In the genomic region with DNA sequence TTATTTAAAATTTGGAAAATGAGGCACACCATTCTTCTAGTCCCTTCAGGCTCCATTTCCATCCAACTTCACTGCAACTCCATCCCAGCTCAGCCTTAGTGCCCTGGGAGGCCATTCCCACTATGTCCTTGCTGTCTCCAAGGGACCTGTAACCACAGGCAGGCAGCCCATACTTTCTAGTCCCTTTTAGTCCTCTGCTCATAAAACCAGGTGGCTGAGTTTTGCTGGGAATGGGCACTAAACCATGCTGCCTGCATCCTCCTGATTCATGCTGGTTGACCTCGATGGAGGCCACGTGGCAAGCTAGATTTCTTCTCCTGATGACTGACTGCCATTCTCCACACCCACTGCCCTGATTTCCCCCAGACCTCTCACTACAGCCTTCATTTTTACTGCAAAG, we compare ENCODE assay signal across 17 cellular contexts. TPM values are rescaled to one million over a fixed set of nuclear protein-coding genes. Genes with fewer than 3 reads are reported as not detected.
DNase-seq lines count a peak whose midpoint lies in the region; ATAC-seq, FAIRE-seq and TF ChIP-seq lines count a peak whose summit lies in the region.
"Had no signal": no experiment of that assay in that cellular context is flagged by ENCODE, and none has a peak within 500 bp of the region (broad histone marks: within the 10 kb centered on the region; RNA-seq: fewer than 3 reads in every experiment).

No MANE protein-coding gene starts in this region.

- H3K79me1 ChIP-seq in neuronal stem cell (ENCODE audit: low read depth, low read length): no peaks in the 10 kb centered on the region

- H3K4me2 ChIP-seq in GM23338: no peak overlapping the region
- no peak overlapping the region for H3K4me2 ChIP-seq in K562 (ENCODE audit: insufficient read depth, low read length)
- H3K4me2 ChIP-seq in neuronal stem cell (ENCODE audit: insufficient read depth, low read length, poor library complexity, severe bottlenecking): no peak overlapping the region

- no peak overlapping the region for H4K91ac ChIP-seq in neuronal stem cell (ENCODE audit: low read depth, low read length, poor library complexity)

- H2BK120ac ChIP-seq in neuronal stem cell (ENCODE audit: low read depth, low read length): no peak overlapping the region

- FAIRE-seq in K562 (lab: Jason Lieb, UNC): no peak
- FAIRE-seq: HTR-8/SVneo had no signal

- no peak overlapping the region for H3K27ac ChIP-seq in GM23338 (ENCODE audit: low read depth)
- H3K27ac ChIP-seq in K562 (ENCODE audit: extremely low read depth, low read depth, low read length): no peak overlapping the region
- H3K27ac ChIP-seq in neuronal stem cell (replicated peaks; ENCODE audit: low read length): no peak overlapping the region
- H3K27ac ChIP-seq: 22Rv1; BLaER1 treated with 17β-estradiol and CSF1 and Interleukin-3, amounts not matched to agents 10 nM and 100 nM had no signal

- no peaks in the 10 kb centered on the region for H4K20me1 ChIP-seq in GM23338 (replicated peaks; ENCODE audit: insufficient read depth)
- H4K20me1 ChIP-seq in K562 (replicated peaks; ENCODE audit: control insufficient read depth, insufficient read depth, low read length): no peaks in the 10 kb centered on the region
- H4K20me1 ChIP-seq: BLaER1 treated with 17β-estradiol and CSF1 and Interleukin-3, amounts not matched to agents 10 nM and 100 nM had no signal

- intact Hi-C loops in K562 (cut with micrococcal nuclease): no loop called here

- in situ Hi-C loops in K562 (cut with MboI): no loop called here

- H3K79me2 ChIP-seq in GM23338 (replicated peaks; ENCODE audit: insufficient read depth) (no peaks in the 10 kb centered on the region), K562 (ENCODE audit: control insufficient read depth, insufficient read depth, low read length) (no peaks in the 10 kb centered on the region)

- no peaks in the 10 kb centered on the region for H3K9me2 ChIP-seq in GM23338 (ENCODE audit: insufficient read depth)

- H3K9ac ChIP-seq in K562 (ENCODE audit: insufficient read depth in 1 of 2, low read depth in 2 of 2, low read length in 2 of 2) (no peak overlapping the region), neuronal stem cell (ENCODE audit: low read depth, low read length, poor library complexity) (no peak overlapping the region)
- H3K9ac ChIP-seq: BLaER1 treated with 17β-estradiol and CSF1 and Interleukin-3, amounts not matched to agents 10 nM and 100 nM had no signal

- peak; percentile 38 for DNase-seq in T-helper 2 cell treated with Interferon-gamma antibody and Interleukin-4, amounts not matched to agents 5 μg/mL and 100 μg/mL, for 36 hours (ENCODE audit: low spot score)
- DNase-seq in T-helper 2 cell (no peak), GM23338 (ENCODE audit: low spot score) (no peak), K562 (ENCODE audit: extremely low read depth in 1 of 4, low spot score in 3 of 4) (peak in 2 of 4 experiments; percentile 7 to 12), neuronal stem cell (ENCODE audit: low spot score) (no peak), NCI-H510A treated with DMSO at 0.1 percent for 48 hours (lab: John Stamatoyannopoulos, UW) (no peak)
- DNase-seq: CD4-positive, CD25-positive, alpha-beta regulatory T cell; DMS53; GF-D8; GOT3; HCEC 1CT; HFFc6 had no signal

- TF ChIP-seq RAD21 in K562 (CRISPR knock-in tag; conservative IDR thresholded peaks at IDR 0.05 in 1 of 2, IDR thresholded peaks at IDR 0.05 in 1 of 2): no peak

- no peak for TF ChIP-seq POLR2A in K562 (conservative IDR thresholded peaks at IDR 0.05)

- CTCF ChIA-PET in K562 (lab: Yijun Ruan, JAX; ENCODE audit: low intra/inter-chr PET ratio): no interaction called here

- H2AK5ac ChIP-seq in neuronal stem cell (ENCODE audit: low read depth, low read length): no peak overlapping the region

- no peaks in the 10 kb centered on the region for H3K27me3 ChIP-seq in GM23338 (ENCODE audit: insufficient read depth)
- H3K27me3 ChIP-seq in K562 (ENCODE audit: control insufficient read depth in 2 of 2, insufficient read depth in 2 of 2, low read length in 2 of 2): no peaks in the 10 kb centered on the region
- H3K27me3 ChIP-seq in neuronal stem cell (ENCODE audit: control insufficient read depth in 3 of 3, insufficient read depth in 3 of 3, low read depth in 1 of 3, low read length in 3 of 3): no peaks in the 10 kb centered on the region
- H3K27me3 ChIP-seq: BLaER1 treated with 17β-estradiol and CSF1 and Interleukin-3, amounts not matched to agents 10 nM and 100 nM had no signal

- no peak overlapping the region for H3K4me3 Mint-ChIP-seq in T-helper 2 cell treated with Interferon-gamma antibody and Interleukin-4, amounts not matched to agents 5 μg/mL and 100 μg/mL, for 36 hours
- H3K4me3 Mint-ChIP-seq in GM23338: no peak overlapping the region
- H3K4me3 Mint-ChIP-seq: CD4-positive, CD25-positive, alpha-beta regulatory T cell; HFFc6 had no signal

- no peak overlapping the region for H3K27ac Mint-ChIP-seq in T-helper 2 cell treated with Interferon-gamma antibody and Interleukin-4, amounts not matched to agents 5 μg/mL and 100 μg/mL, for 36 hours
- no peak overlapping the region for H3K27ac Mint-ChIP-seq in GM23338
- H3K27ac Mint-ChIP-seq: CD4-positive, CD25-positive, alpha-beta regulatory T cell; HFFc6 had no signal

- no peaks in the 10 kb centered on the region for H3K36me3 ChIP-seq in GM23338 (ENCODE audit: insufficient read depth)
- H3K36me3 ChIP-seq in K562 (ENCODE audit: control insufficient read depth, insufficient read depth, low read length): no peaks in the 10 kb centered on the region
- H3K36me3 ChIP-seq in neuronal stem cell (replicated peaks in 1 of 2; ENCODE audit: control insufficient read depth in 2 of 2, insufficient read depth in 2 of 2, low read length in 2 of 2): no peaks in the 10 kb centered on the region
- H3K36me3 ChIP-seq: BLaER1 treated with 17β-estradiol and CSF1 and Interleukin-3, amounts not matched to agents 10 nM and 100 nM had no signal

- no peaks in the 10 kb centered on the region for H3K36me3 Mint-ChIP-seq in T-helper 2 cell treated with Interferon-gamma antibody and Interleukin-4, amounts not matched to agents 5 μg/mL and 100 μg/mL, for 36 hours (ENCODE audit: low read depth)
- no peaks in the 10 kb centered on the region for H3K36me3 Mint-ChIP-seq in GM23338 (ENCODE audit: low read depth)
- H3K36me3 Mint-ChIP-seq: CD4-positive, CD25-positive, alpha-beta regulatory T cell had no signal

- no peak for TF ChIP-seq EP300 in K562 (IDR thresholded peaks at IDR 0.05; ENCODE audit: low read length)

- H2AFZ ChIP-seq in GM23338 (peak overlapping the region; percentile 91), K562 (ENCODE audit: low read depth, low read length) (peak overlapping the region; percentile 37), neuronal stem cell (ENCODE audit: low read length) (no peak overlapping the region)

- H3K18ac ChIP-seq in neuronal stem cell (ENCODE audit: low read length): no peak overlapping the region

- 10% methylated on average over 2 of the region's 2 CpGs for WGBS in K562 (ENCODE audit: insufficient coverage, low coverage, missing lambda C conversion rate)
- WGBS in neuronal stem cell (ENCODE audit: extremely low coverage in 2 of 2, insufficient read length in 2 of 2, insufficient replicate concordance in 1 of 2), 2 donors: no CpG with 5 or more reads among the region's 2 CpGs

- no peaks in the 10 kb centered on the region for H3K9me1 ChIP-seq in K562 (ENCODE audit: control insufficient read depth, insufficient read depth, low read length)

- H3K14ac ChIP-seq in neuronal stem cell (ENCODE audit: low read length): no peak overlapping the region

- H2BK5ac ChIP-seq in neuronal stem cell (ENCODE audit: low read length): peak overlapping the region; percentile 2

- 0 out of 2 replicates have a peak, but pooled peaks cover 2% of the 10 kb centered on the region for H3F3A ChIP-seq in GM23338 (replicated peaks; ENCODE audit: low read depth)

- no peak overlapping the region for H3K23ac ChIP-seq in neuronal stem cell (ENCODE audit: low read depth, low read length, poor library complexity)

- H4K8ac ChIP-seq in neuronal stem cell (ENCODE audit: low read depth, low read length): no peak overlapping the region

- BruUV-seq in K562 (replicated peaks; lab: Mats Ljungman, UMichigan): no TSS peak

- no peak for ATAC-seq in GM23338
- ATAC-seq in K562: no peak
- ATAC-seq in GM21717 (IDR thresholded peaks at IDR 0.05; ENCODE audit: unreplicated experiment): no peak
- ATAC-seq in HG03520 (IDR thresholded peaks at IDR 0.05; ENCODE audit: unreplicated experiment): no peak

- no peak for TF ChIP-seq CTCF in GM23338 (conservative IDR thresholded peaks at IDR 0.05; ENCODE audit: low read depth in 2 of 2)
- TF ChIP-seq CTCF in K562 (IDR thresholded peaks at IDR 0.05 in 2 of 3, conservative IDR thresholded peaks at IDR 0.05 in 1 of 3; ENCODE audit: insufficient read depth in 2 of 3, low read depth in 1 of 3, low read length in 3 of 3): no peak

- H3K4ac ChIP-seq in neuronal stem cell (ENCODE audit: low read length): no peak overlapping the region

- H2BK15ac ChIP-seq in neuronal stem cell (ENCODE audit: low read length): no peak overlapping the region

- no peaks in the 10 kb centered on the region for H3K9me3 Mint-ChIP-seq in T-helper 2 cell treated with Interferon-gamma antibody and Interleukin-4, amounts not matched to agents 5 μg/mL and 100 μg/mL, for 36 hours
- no peaks in the 10 kb centered on the region for H3K9me3 Mint-ChIP-seq in GM23338
- H3K9me3 Mint-ChIP-seq: HFFc6 had no signal

- H3K4me3 ChIP-seq in GM23338: no peak overlapping the region
- no peak overlapping the region for H3K4me3 ChIP-seq in K562
- no peak overlapping the region for H3K4me3 ChIP-seq in neuronal stem cell (ENCODE audit: low read length in 2 of 2)
- H3K4me3 ChIP-seq: BLaER1 treated with 17β-estradiol and CSF1 and Interleukin-3, amounts not matched to agents 10 nM and 100 nM had no signal

- H3K9me3 ChIP-seq in K562 (replicated peaks; ENCODE audit: control insufficient read depth, insufficient read depth, low read depth, low read length): no peaks in the 10 kb centered on the region
- no peaks in the 10 kb centered on the region for H3K9me3 ChIP-seq in neuronal stem cell (replicated peaks in 1 of 2; ENCODE audit: control insufficient read depth in 2 of 2, insufficient read depth in 1 of 2, low read depth in 1 of 2, low read length in 2 of 2)
- H3K9me3 ChIP-seq: BLaER1 treated with 17β-estradiol and CSF1 and Interleukin-3, amounts not matched to agents 10 nM and 100 nM had no signal

- H2BK12ac ChIP-seq in neuronal stem cell (ENCODE audit: low read length): no peak overlapping the region

- no peaks in the 10 kb centered on the region for H3K27me3 Mint-ChIP-seq in T-helper 2 cell treated with Interferon-gamma antibody and Interleukin-4, amounts not matched to agents 5 μg/mL and 100 μg/mL, for 36 hours (ENCODE audit: low read depth)
- H3K27me3 Mint-ChIP-seq in GM23338 (ENCODE audit: insufficient read depth, low read depth, poor library complexity): peaks cover 22% of the 10 kb centered on the region

- POLR2A ChIA-PET in K562 (lab: Yijun Ruan, JAX): interaction anchor here (1.0 to 1.5 kb wide), 3 partner anchors 12 to 64 kb away, joined by 3 to 5 read pairs (median 4); no protein-coding TSS in a partner anchor

- H3K4me1 Mint-ChIP-seq in T-helper 2 cell treated with Interferon-gamma antibody and Interleukin-4, amounts not matched to agents 5 μg/mL and 100 μg/mL, for 36 hours (ENCODE audit: low read depth): peaks cover 13% of the 10 kb centered on the region
- H3K4me1 Mint-ChIP-seq in GM23338: peaks cover 26% of the 10 kb centered on the region

- H3K4me1 ChIP-seq in GM23338 (ENCODE audit: insufficient read depth): peaks cover 19% of the 10 kb centered on the region
- H3K4me1 ChIP-seq in K562 (replicated peaks in 1 of 2; ENCODE audit: control insufficient read depth in 2 of 2, insufficient read depth in 2 of 2, low read length in 2 of 2): peaks cover 16 to 21% of the 10 kb centered on the region in 2 experiments; a peak in 4 of 5 replicates
- H3K4me1 ChIP-seq in neuronal stem cell (ENCODE audit: control insufficient read depth in 2 of 2, insufficient read depth in 1 of 2, low read depth in 1 of 2, low read length in 2 of 2): peaks cover 17% of the 10 kb centered on the region in 2 donors

RNA-seq across cellular contexts. Expression of a gene that starts 27.5 kb away (rescaled TPM):
- 2.8 TPM in 2 replicates for total RNA-seq in GM23338 (2014; rRNA removed; shearing (Covaris generic))
- polyA plus RNA-seq in GM23338 (2016; fragmentation: Nextera tagmentation; extraction: Ambion mirVana) (5.2 and 7.1 TPM in 2 replicates), K562 (2011; rRNA removed) (0.12 TPM in 1 of 2 replicates, not detected in the other), K562 (2014; fragmentation: Illumina TruSeq; extraction: Trizol) (not detected in 2 replicates), K562 (2014; fragmentation: Nextera tagmentation; extraction: Ambion mirVana) (not detected), K562 (2014; rRNA removed) (0.12 TPM in 1 of 2 replicates, not detected in the other)
- not detected in 2 replicates for total RNA-seq in K562 (2011; cell fraction: chromatin; rRNA removed; ENCODE audit: low replicate concordance)
- not detected in 2 replicates for total RNA-seq in K562 (2011; cell fraction: nucleolus; rRNA removed)
- total RNA-seq in K562 (2011; cell fraction: nucleoplasm; rRNA removed): not detected in 2 replicates
- total RNA-seq in K562 (2014; rRNA removed) (not detected in 2 replicates), K562 (2014; rRNA removed; fragmentation: Illumina TruSeq; extraction: Trizol) (not detected in 2 replicates), K562 (2015; rRNA removed; fragmentation: Illumina TruSeq; extraction: Trizol) (not detected in 2 replicates), K562 (2021) (not detected in 2 replicates)
- 0.12 TPM in 1 of 2 replicates, not detected in the other for polyA plus RNA-seq in K562 (2011; cell fraction: cytosol; rRNA removed)
- 0.20 TPM in 1 of 2 replicates, not detected in the other for polyA plus RNA-seq in K562 (2011; cell fraction: nucleus; rRNA removed)
- polyA plus RNA-seq in K562 (2012): 0.17 and 0.23 TPM in 2 replicates
- not detected in 2 replicates for polyA minus RNA-seq in K562 (2011; rRNA and poly(A)+ RNA removed)
- not detected in 2 replicates for polyA minus RNA-seq in K562 (2011; cell fraction: cytosol; rRNA and poly(A)+ RNA removed)
- polyA minus RNA-seq in K562 (2011; cell fraction: nucleus; rRNA and poly(A)+ RNA removed): 0.56 TPM in 1 of 2 replicates, not detected in the other
- 2.1 TPM for polyA plus RNA-seq in neuronal stem cell (2013, experiment 1 of 2)
- 2.3 TPM for polyA plus RNA-seq in neuronal stem cell (2013, experiment 2 of 2)
- total RNA-seq: CD4-positive, CD25-positive, alpha-beta regulatory T cell; HFFc6 had no signal
- polyA plus RNA-seq: CD4-positive, CD25-positive, alpha-beta regulatory T cell had no signal

RNA-seq across cellular contexts. Expression of a gene that starts 30.6 kb away (rescaled TPM):
- 1.2 and 1.7 TPM in 2 replicates for total RNA-seq in GM23338 (2014; rRNA removed; shearing (Covaris generic))
- polyA plus RNA-seq in GM23338 (2016; fragmentation: Nextera tagmentation; extraction: Ambion mirVana) (0.61 and 1.1 TPM in 2 replicates), K562 (2011; rRNA removed) (0.30 and 0.46 TPM in 2 replicates), K562 (2014; fragmentation: Illumina TruSeq; extraction: Trizol) (0.15 and 0.19 TPM in 2 replicates), K562 (2014; fragmentation: Nextera tagmentation; extraction: Ambion mirVana) (under 1 TPM in 1 of 2 experiments, not detected in 1; 0.03 TPM), K562 (2014; rRNA removed) (0.04 and 0.61 TPM in 2 replicates)
- total RNA-seq in K562 (2011; cell fraction: chromatin; rRNA removed; ENCODE audit: low replicate concordance): 2.2 and 4.6 TPM in 2 replicates
- 1.8 and 2.5 TPM in 2 replicates for total RNA-seq in K562 (2011; cell fraction: nucleolus; rRNA removed)
- 1.6 and 1.9 TPM in 2 replicates for total RNA-seq in K562 (2011; cell fraction: nucleoplasm; rRNA removed)
- total RNA-seq in K562 (2014; rRNA removed) (0.20 and 0.41 TPM in 2 replicates), K562 (2014; rRNA removed; fragmentation: Illumina TruSeq; extraction: Trizol) (0.13 and 0.18 TPM in 2 replicates), K562 (2015; rRNA removed; fragmentation: Illumina TruSeq; extraction: Trizol) (0.07 and 0.11 TPM in 2 replicates), K562 (2021) (0.07 and 0.18 TPM in 2 replicates)
- 0.15 and 0.57 TPM in 2 replicates for polyA plus RNA-seq in K562 (2011; cell fraction: cytosol; rRNA removed)
- 3.4 and 5.7 TPM in 2 replicates for polyA plus RNA-seq in K562 (2011; cell fraction: nucleus; rRNA removed)
- 0.35 and 1.5 TPM in 2 replicates for polyA plus RNA-seq in K562 (2012)
- polyA minus RNA-seq in K562 (2011; rRNA and poly(A)+ RNA removed): 0.24 and 0.25 TPM in 2 replicates
- 0.48 TPM in 1 of 2 replicates, not detected in the other for polyA minus RNA-seq in K562 (2011; cell fraction: cytosol; rRNA and poly(A)+ RNA removed)
- 0.67 and 0.81 TPM in 2 replicates for polyA minus RNA-seq in K562 (2011; cell fraction: nucleus; rRNA and poly(A)+ RNA removed)
- 0.17 TPM for polyA plus RNA-seq in neuronal stem cell (2013, experiment 1 of 2)
- 0.14 TPM for polyA plus RNA-seq in neuronal stem cell (2013, experiment 2 of 2)
- total RNA-seq: CD4-positive, CD25-positive, alpha-beta regulatory T cell; HFFc6 had no signal
- polyA plus RNA-seq: CD4-positive, CD25-positive, alpha-beta regulatory T cell had no signal

RNA-seq across cellular contexts. Expression of a gene that starts 34.1 kb away (rescaled TPM):
- total RNA-seq in GM23338 (2014; rRNA removed; shearing (Covaris generic)): 149 and 169 TPM in 2 replicates
- polyA plus RNA-seq in GM23338 (2016; fragmentation: Nextera tagmentation; extraction: Ambion mirVana) (67.6 and 73.1 TPM in 2 replicates), K562 (2011; rRNA removed) (148 and 204 TPM in 2 replicates), K562 (2014; fragmentation: Illumina TruSeq; extraction: Trizol) (136 and 170 TPM in 2 replicates), K562 (2014; fragmentation: Nextera tagmentation; extraction: Ambion mirVana) (10 to 100 TPM; 18.9 to 42.0 TPM), K562 (2014; rRNA removed) (140 and 147 TPM in 2 replicates)
- 171 and 379 TPM in 2 replicates for total RNA-seq in K562 (2011; cell fraction: chromatin; rRNA removed; ENCODE audit: low replicate concordance)
- total RNA-seq in K562 (2011; cell fraction: nucleolus; rRNA removed): 331 and 348 TPM in 2 replicates
- total RNA-seq in K562 (2011; cell fraction: nucleoplasm; rRNA removed): 305 and 360 TPM in 2 replicates
- total RNA-seq in K562 (2014; rRNA removed) (57.7 and 89.5 TPM in 2 replicates), K562 (2014; rRNA removed; fragmentation: Illumina TruSeq; extraction: Trizol) (32.8 and 35.3 TPM in 2 replicates), K562 (2015; rRNA removed; fragmentation: Illumina TruSeq; extraction: Trizol) (43.2 and 44.3 TPM in 2 replicates), K562 (2021) (103 and 107 TPM in 2 replicates)
- 291 and 372 TPM in 2 replicates for polyA plus RNA-seq in K562 (2011; cell fraction: cytosol; rRNA removed)
- polyA plus RNA-seq in K562 (2011; cell fraction: nucleus; rRNA removed): 496 and 544 TPM in 2 replicates
- 90.3 and 112 TPM in 2 replicates for polyA plus RNA-seq in K562 (2012)
- polyA minus RNA-seq in K562 (2011; rRNA and poly(A)+ RNA removed): 119 and 153 TPM in 2 replicates
- 67.5 and 84.3 TPM in 2 replicates for polyA minus RNA-seq in K562 (2011; cell fraction: cytosol; rRNA and poly(A)+ RNA removed)
- 71.0 and 95.0 TPM in 2 replicates for polyA minus RNA-seq in K562 (2011; cell fraction: nucleus; rRNA and poly(A)+ RNA removed)
- 101 TPM for polyA plus RNA-seq in neuronal stem cell (2013, experiment 1 of 2)
- 102 TPM for polyA plus RNA-seq in neuronal stem cell (2013, experiment 2 of 2)

RNA-seq across cellular contexts. Expression of a gene that starts 57.6 kb away (rescaled TPM):
- 2,361 and 2,444 TPM in 2 replicates for total RNA-seq in GM23338 (2014; rRNA removed; shearing (Covaris generic))
- polyA plus RNA-seq in GM23338 (2016; fragmentation: Nextera tagmentation; extraction: Ambion mirVana) (1,345 and 1,425 TPM in 2 replicates), K562 (2011; rRNA removed) (2,356 and 2,496 TPM in 2 replicates), K562 (2014; fragmentation: Illumina TruSeq; extraction: Trizol) (3,149 and 3,358 TPM in 2 replicates), K562 (2014; fragmentation: Nextera tagmentation; extraction: Ambion mirVana) (1,000 to 10,000 TPM; 1,975 to 2,865 TPM), K562 (2014; rRNA removed) (1,691 and 1,780 TPM in 2 replicates)
- 266 and 322 TPM in 2 replicates for total RNA-seq in K562 (2011; cell fraction: chromatin; rRNA removed; ENCODE audit: low replicate concordance)
- 268 and 275 TPM in 2 replicates for total RNA-seq in K562 (2011; cell fraction: nucleolus; rRNA removed)
- total RNA-seq in K562 (2011; cell fraction: nucleoplasm; rRNA removed): 328 and 337 TPM in 2 replicates
- total RNA-seq in K562 (2014; rRNA removed) (2,052 and 2,390 TPM in 2 replicates), K562 (2014; rRNA removed; fragmentation: Illumina TruSeq; extraction: Trizol) (2,633 and 2,824 TPM in 2 replicates), K562 (2015; rRNA removed; fragmentation: Illumina TruSeq; extraction: Trizol) (2,220 and 2,262 TPM in 2 replicates), K562 (2021) (2,162 and 2,174 TPM in 2 replicates)
- polyA plus RNA-seq in K562 (2011; cell fraction: cytosol; rRNA removed): 1,126 and 1,804 TPM in 2 replicates
- 568 and 703 TPM in 2 replicates for polyA plus RNA-seq in K562 (2011; cell fraction: nucleus; rRNA removed)
- 1,146 and 2,065 TPM in 2 replicates for polyA plus RNA-seq in K562 (2012)
- 2,497 and 2,549 TPM in 2 replicates for polyA minus RNA-seq in K562 (2011; rRNA and poly(A)+ RNA removed)
- 1,081 and 1,374 TPM in 2 replicates for polyA minus RNA-seq in K562 (2011; cell fraction: cytosol; rRNA and poly(A)+ RNA removed)
- 111 and 287 TPM in 2 replicates for polyA minus RNA-seq in K562 (2011; cell fraction: nucleus; rRNA and poly(A)+ RNA removed)
- 1,143 TPM for polyA plus RNA-seq in neuronal stem cell (2013, experiment 1 of 2)
- polyA plus RNA-seq in neuronal stem cell (2013, experiment 2 of 2): 1,131 TPM
